In the genomic region with DNA sequence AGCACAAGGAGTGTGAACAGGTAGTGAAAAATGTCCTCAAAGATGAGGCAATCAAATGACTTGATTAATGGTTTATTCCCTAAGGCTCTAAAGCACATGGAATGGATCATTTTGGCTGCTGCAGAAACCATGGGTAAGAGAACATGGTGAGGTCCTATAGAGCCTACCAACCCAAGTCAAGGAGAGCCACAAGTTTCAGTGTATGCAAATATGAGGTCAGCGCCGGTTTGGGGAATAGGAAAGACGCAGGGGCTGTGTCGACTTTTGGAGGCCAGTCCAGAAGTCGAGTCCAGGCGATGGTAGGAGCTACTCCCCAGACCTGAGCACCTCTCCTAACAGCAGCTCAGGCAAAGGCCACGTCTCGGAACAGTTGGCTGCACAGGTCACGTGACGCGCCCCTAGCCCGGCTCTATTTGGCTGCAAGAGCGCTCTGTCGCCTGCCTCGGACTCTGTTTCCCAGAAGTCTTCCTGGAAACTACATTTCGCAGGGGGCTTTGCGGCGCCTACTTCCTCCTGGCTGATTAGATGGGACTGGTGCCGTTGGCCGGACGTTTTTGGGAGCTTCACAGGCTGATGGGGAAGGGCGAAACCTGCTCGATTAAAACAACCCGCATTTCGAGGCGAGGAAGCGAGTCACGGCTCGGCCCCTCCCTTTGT, we compare ENCODE assay signal across 1 cellular context.
TF ChIP-seq lines count a peak whose summit lies in the region.

No MANE protein-coding gene starts in this region.

TF ChIP-seq in K562, 482 proteins besides CTCF, POLR2A, EP300 and RAD21 (continued from another document and continues in another):
- TF ChIP-seq, protein P1, sequence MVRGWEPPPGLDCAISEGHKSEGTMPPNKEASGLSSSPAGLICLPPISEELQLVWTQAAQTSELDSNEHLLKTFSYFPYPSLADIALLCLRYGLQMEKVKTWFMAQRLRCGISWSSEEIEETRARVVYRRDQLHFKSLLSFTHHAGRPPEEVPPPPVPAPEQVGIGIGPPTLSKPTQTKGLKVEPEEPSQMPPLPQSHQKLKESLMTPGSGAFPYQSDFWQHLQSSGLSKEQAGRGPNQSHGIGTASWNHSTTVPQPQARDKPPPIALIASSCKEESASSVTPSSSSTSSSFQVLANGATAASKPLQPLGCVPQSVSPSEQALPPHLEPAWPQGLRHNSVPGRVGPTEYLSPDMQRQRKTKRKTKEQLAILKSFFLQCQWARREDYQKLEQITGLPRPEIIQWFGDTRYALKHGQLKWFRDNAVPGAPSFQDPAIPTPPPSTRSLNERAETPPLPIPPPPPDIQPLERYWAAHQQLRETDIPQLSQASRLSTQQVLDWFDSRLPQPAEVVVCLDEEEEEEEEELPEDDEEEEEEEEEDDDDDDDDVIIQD (CRISPR knock-in tag; IDR thresholded peaks at IDR 0.05) = no peak
- TF ChIP-seq NBN (IDR thresholded peaks at IDR 0.05; ENCODE audit: low read depth) (no peak), E2F3 (CRISPR knock-in tag; IDR thresholded peaks at IDR 0.05) (no peak), JUNB (CRISPR knock-in tag; conservative IDR thresholded peaks at IDR 0.05) (no peak), NRF1 (conservative IDR thresholded peaks at IDR 0.05 in 1 of 2, IDR thresholded peaks at IDR 0.05 in 1 of 2) (no peak), TAL1 (IDR thresholded peaks at IDR 0.05) (no peak), MAFK (IDR thresholded peaks at IDR 0.05; ENCODE audit: low read length) (no peak), ZNF551 (CRISPR knock-in tag; IDR thresholded peaks at IDR 0.05) (no peak), ZNF165 (CRISPR knock-in tag; IDR thresholded peaks at IDR 0.05; ENCODE audit: borderline replicate concordance) (no peak), KDM4B (IDR thresholded peaks at IDR 0.05; ENCODE audit: borderline replicate concordance in 2 of 2, low read depth in 1 of 2) (no peak), LCOR (CRISPR knock-in tag; IDR thresholded peaks at IDR 0.05) (0 out of 2 replicates have a peak, but pooled peaks have one; percentile 50), SMARCE1 (IDR thresholded peaks at IDR 0.05) (no peak), ZNF41 (CRISPR knock-in tag; conservative IDR thresholded peaks at IDR 0.05) (no peak), PYGO2 (tag; IDR thresholded peaks at IDR 0.05) (no peak), SREBF2 (CRISPR knock-in tag; IDR thresholded peaks at IDR 0.05) (no peak), ARNT (IDR thresholded peaks at IDR 0.05) (no peak), TOE1 (IDR thresholded peaks at IDR 0.05; ENCODE audit: borderline replicate concordance) (peak; percentile 99), TOE1 (CRISPR knock-in tag; IDR thresholded peaks at IDR 0.05; ENCODE audit: borderline replicate concordance, low read depth) (no peak), TRIM24 (IDR thresholded peaks at IDR 0.05) (no peak), ZNF778 (CRISPR knock-in tag; IDR thresholded peaks at IDR 0.05) (no peak), POLR2G (IDR thresholded peaks at IDR 0.05; ENCODE audit: low read depth, low read length) (peak; percentile 81), ZNF143 (CRISPR knock-in tag; IDR thresholded peaks at IDR 0.05) (peak; percentile 65), RBM15 (IDR thresholded peaks at IDR 0.05; ENCODE audit: insufficient read depth, low read length) (no peak), ARHGAP35 (IDR thresholded peaks at IDR 0.05; ENCODE audit: partially characterized antibody) (no peak), ZNF830 (CRISPR knock-in tag; IDR thresholded peaks at IDR 0.05) (no peak), SUPT5H (IDR thresholded peaks at IDR 0.05) (no peak; the same call in 1 of the 2 replicates), JUND (IDR thresholded peaks at IDR 0.05; ENCODE audit: borderline replicate concordance, low read depth, low read length) (0 out of 2 replicates have a peak, but pooled peaks have one; percentile 21), JUND (tag; IDR thresholded peaks at IDR 0.05; ENCODE audit: borderline replicate concordance, low read depth, low read length) (no peak), SAP30 (IDR thresholded peaks at IDR 0.05; ENCODE audit: borderline replicate concordance, insufficient read depth, low read depth, low read length, poor library complexity, severe bottlenecking) (no peak), YBX1 (IDR thresholded peaks at IDR 0.05) (no peak), CREBBP (IDR thresholded peaks at IDR 0.05; ENCODE audit: low read depth, low read length) (no peak), ZNF707 (CRISPR knock-in tag; conservative IDR thresholded peaks at IDR 0.05) (no peak), ETS2 (tag; IDR thresholded peaks at IDR 0.05; ENCODE audit: borderline replicate concordance, poor library complexity, severe bottlenecking) (no peak), ZBTB7A (IDR thresholded peaks at IDR 0.05; ENCODE audit: borderline replicate concordance, control insufficient read depth, low read depth, low read length) (no peak), TAF1 (IDR thresholded peaks at IDR 0.05; ENCODE audit: control insufficient read depth, extremely low read depth, insufficient read depth, low read length, severe bottlenecking) (peak; percentile 39), ZNF436 (CRISPR knock-in tag; IDR thresholded peaks at IDR 0.05) (no peak), TCF7L2 (IDR thresholded peaks at IDR 0.05; ENCODE audit: low read depth, low read length) (no peak)
- TF ChIP-seq, protein P2, sequence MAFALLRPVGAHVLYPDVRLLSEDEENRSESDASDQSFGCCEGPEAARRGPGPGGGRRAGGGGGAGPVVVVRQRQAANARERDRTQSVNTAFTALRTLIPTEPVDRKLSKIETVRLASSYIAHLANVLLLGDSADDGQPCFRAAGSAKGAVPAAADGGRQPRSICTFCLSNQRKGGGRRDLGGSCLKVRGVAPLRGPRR (CRISPR knock-in tag; IDR thresholded peaks at IDR 0.05) = no peak
- TF ChIP-seq, protein P3, sequence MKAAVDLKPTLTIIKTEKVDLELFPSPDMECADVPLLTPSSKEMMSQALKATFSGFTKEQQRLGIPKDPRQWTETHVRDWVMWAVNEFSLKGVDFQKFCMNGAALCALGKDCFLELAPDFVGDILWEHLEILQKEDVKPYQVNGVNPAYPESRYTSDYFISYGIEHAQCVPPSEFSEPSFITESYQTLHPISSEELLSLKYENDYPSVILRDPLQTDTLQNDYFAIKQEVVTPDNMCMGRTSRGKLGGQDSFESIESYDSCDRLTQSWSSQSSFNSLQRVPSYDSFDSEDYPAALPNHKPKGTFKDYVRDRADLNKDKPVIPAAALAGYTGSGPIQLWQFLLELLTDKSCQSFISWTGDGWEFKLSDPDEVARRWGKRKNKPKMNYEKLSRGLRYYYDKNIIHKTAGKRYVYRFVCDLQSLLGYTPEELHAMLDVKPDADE (conservative IDR thresholded peaks at IDR 0.05; ENCODE audit: control insufficient read depth, low read depth, low read length) = peak; percentile 25; the same call in 1 of the 2 replicates
- TF ChIP-seq, protein P4, sequence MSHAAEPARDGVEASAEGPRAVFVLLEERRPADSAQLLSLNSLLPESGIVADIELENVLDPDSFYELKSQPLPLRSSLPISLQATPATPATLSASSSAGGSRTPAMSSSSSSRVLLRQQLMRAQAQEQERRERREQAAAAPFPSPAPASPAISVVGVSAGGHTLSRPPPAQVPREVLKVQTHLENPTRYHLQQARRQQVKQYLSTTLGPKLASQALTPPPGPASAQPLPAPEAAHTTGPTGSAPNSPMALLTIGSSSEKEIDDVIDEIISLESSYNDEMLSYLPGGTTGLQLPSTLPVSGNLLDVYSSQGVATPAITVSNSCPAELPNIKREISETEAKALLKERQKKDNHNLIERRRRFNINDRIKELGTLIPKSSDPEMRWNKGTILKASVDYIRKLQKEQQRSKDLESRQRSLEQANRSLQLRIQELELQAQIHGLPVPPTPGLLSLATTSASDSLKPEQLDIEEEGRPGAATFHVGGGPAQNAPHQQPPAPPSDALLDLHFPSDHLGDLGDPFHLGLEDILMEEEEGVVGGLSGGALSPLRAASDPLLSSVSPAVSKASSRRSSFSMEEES (CRISPR knock-in tag; IDR thresholded peaks at IDR 0.05) = peak; percentile 99
- TF ChIP-seq, protein P5, sequence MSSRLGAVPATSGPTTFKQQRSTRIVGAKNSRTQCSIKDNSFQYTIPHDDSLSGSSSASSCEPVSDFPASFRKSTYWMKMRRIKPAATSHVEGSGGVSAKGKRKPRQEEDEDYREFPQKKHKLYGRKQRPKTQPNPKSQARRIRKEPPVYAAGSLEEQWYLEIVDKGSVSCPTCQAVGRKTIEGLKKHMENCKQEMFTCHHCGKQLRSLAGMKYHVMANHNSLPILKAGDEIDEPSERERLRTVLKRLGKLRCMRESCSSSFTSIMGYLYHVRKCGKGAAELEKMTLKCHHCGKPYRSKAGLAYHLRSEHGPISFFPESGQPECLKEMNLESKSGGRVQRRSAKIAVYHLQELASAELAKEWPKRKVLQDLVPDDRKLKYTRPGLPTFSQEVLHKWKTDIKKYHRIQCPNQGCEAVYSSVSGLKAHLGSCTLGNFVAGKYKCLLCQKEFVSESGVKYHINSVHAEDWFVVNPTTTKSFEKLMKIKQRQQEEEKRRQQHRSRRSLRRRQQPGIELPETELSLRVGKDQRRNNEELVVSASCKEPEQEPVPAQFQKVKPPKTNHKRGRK (tag; IDR thresholded peaks at IDR 0.05) = no peak
- TF ChIP-seq, protein P6, sequence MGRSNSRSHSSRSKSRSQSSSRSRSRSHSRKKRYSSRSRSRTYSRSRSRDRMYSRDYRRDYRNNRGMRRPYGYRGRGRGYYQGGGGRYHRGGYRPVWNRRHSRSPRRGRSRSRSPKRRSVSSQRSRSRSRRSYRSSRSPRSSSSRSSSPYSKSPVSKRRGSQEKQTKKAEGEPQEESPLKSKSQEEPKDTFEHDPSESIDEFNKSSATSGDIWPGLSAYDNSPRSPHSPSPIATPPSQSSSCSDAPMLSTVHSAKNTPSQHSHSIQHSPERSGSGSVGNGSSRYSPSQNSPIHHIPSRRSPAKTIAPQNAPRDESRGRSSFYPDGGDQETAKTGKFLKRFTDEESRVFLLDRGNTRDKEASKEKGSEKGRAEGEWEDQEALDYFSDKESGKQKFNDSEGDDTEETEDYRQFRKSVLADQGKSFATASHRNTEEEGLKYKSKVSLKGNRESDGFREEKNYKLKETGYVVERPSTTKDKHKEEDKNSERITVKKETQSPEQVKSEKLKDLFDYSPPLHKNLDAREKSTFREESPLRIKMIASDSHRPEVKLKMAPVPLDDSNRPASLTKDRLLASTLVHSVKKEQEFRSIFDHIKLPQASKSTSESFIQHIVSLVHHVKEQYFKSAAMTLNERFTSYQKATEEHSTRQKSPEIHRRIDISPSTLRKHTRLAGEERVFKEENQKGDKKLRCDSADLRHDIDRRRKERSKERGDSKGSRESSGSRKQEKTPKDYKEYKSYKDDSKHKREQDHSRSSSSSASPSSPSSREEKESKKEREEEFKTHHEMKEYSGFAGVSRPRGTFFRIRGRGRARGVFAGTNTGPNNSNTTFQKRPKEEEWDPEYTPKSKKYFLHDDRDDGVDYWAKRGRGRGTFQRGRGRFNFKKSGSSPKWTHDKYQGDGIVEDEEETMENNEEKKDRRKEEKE (IDR thresholded peaks at IDR 0.05; ENCODE audit: borderline replicate concordance in 1 of 2, control insufficient read depth in 1 of 2, low read depth in 2 of 2, low read length in 1 of 2) = no peak
- TF ChIP-seq, protein P7, sequence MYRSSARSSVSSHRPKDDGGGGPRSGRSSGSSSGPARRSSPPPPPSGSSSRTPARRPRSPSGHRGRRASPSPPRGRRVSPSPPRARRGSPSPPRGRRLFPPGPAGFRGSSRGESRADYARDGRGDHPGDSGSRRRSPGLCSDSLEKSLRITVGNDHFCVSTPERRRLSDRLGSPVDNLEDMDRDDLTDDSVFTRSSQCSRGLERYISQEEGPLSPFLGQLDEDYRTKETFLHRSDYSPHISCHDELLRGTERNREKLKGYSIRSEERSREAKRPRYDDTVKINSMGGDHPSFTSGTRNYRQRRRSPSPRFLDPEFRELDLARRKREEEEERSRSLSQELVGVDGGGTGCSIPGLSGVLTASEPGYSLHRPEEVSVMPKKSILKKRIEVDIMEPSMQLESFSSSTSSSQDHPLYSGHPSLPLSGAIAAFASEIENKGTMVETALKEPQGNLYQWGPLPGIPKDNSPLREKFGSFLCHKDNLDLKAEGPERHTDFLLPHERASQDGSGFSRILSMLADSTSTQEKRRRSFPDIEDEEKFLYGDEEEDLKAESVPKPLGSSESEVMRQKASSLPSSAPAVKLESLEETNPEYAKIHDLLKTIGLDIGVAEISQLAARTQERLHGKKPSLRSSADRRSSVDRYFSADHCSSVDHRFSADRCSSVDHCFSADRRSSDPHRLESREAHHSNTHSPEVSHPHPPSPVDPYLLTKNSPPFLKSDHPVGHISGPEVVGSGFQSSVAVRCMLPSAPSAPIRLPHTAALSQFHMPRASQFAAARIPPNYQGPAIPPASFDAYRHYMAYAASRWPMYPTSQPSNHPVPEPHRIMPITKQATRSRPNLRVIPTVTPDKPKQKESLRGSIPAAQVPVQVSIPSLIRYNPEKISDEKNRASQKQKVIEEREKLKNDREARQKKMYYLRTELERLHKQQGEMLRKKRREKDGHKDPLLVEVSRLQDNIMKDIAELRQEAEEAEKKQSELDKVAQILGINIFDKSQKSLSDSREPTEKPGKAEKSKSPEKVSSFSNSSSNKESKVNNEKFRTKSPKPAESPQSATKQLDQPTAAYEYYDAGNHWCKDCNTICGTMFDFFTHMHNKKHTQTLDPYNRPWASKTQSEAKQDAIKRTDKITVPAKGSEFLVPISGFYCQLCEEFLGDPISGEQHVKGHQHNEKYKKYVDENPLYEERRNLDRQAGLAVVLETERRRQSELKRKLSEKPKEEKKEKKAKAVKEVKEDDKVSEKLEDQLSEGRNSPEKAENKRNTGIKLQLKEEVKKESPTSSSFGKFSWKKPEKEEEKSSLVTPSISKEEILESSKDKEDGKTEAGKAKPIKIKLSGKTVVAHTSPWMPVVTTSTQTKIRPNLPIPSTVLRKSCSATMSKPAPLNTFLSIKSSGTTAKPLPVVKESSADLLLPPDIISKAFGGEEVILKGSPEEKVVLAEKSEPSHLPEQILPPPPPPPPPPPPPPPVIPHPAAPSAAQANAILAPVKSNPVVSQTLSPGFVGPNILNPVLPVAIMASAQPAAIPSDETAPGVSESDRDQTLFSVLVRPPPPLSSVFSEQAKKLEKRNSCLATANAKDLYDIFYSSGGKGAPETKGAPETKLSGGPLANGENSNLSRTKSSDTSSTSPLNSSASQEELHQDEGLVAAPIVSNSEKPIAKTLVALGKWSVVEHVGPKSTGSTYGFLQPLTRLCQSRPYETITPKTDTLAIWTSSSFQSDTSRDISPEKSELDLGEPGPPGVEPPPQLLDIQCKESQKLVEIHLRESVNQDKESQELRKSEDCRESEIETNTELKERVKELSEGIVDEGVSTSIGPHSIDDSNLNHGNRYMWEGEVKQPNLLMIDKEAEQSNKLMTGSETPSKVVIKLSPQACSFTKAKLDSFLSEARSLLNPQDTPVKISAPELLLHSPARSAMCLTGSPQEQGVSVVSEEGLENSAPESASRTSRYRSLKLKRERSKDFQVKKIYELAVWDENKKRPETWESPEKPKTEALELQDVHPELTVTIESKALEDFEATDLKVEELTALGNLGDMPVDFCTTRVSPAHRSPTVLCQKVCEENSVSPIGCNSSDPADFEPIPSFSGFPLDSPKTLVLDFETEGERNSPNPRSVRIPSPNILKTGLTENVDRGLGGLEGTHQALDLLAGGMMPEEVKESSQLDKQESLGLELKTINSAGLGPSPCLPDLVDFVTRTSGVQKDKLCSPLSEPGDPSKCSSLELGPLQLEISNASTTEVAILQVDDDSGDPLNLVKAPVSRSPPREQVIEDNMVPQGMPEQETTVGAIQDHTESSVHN (IDR thresholded peaks at IDR 0.05; ENCODE audit: borderline replicate concordance in 1 of 2, low read depth in 1 of 2) = no peak
- TF ChIP-seq, protein P8, sequence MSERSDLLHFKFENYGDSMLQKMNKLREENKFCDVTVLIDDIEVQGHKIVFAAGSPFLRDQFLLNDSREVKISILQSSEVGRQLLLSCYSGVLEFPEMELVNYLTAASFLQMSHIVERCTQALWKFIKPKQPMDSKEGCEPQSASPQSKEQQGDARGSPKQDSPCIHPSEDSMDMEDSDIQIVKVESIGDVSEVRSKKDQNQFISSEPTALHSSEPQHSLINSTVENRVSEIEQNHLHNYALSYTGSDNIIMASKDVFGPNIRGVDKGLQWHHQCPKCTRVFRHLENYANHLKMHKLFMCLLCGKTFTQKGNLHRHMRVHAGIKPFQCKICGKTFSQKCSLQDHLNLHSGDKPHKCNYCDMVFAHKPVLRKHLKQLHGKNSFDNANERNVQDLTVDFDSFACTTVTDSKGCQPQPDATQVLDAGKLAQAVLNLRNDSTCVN (CRISPR knock-in tag; IDR thresholded peaks at IDR 0.05) = no peak
